In genomic region chr7:149823631-149824199, GRCh38 we compare ENCODE assay signal across 22 cellular contexts. TPM values are rescaled to one million over a fixed set of nuclear protein-coding genes. Genes with fewer than 3 reads are reported as not detected.
DNase-seq lines count a peak whose midpoint lies in the region; ATAC-seq, FAIRE-seq and TF ChIP-seq lines count a peak whose summit lies in the region.
"Had no signal": no experiment of that assay in that cellular context is flagged by ENCODE, and none has a peak within 500 bp of the region (broad histone marks: within the 10 kb centered on the region; RNA-seq: fewer than 3 reads in every experiment).

No MANE protein-coding gene starts in this region.

- no peak for ATAC-seq in left cardiac atrium
- no peak for ATAC-seq in upper lobe of right lung
- no peak for ATAC-seq in GM21390 (IDR thresholded peaks at IDR 0.05; ENCODE audit: unreplicated experiment)
- ATAC-seq: HCT116, K562 had no signal

- H3K4me1 ChIP-seq in left ventricle myocardium inferior (no peaks in the 10 kb centered on the region), HEK293 (ENCODE audit: control insufficient read depth, insufficient read depth, low read length) (no peaks in the 10 kb centered on the region), kidney (ENCODE audit: control insufficient read depth in 1 of 2, insufficient read depth in 1 of 2, low read depth in 1 of 2, low read length in 2 of 2) (no peaks in the 10 kb centered on the region), upper lobe of right lung (no peaks in the 10 kb centered on the region), spleen (no peaks in the 10 kb centered on the region)

- DNase-seq in left cardiac atrium: peak; percentile 17
- no peak for DNase-seq in left ventricle myocardium inferior
- DNase-seq in kidney: peak; percentile 61
- peak; percentile 46 for DNase-seq in upper lobe of right lung
- DNase-seq in NCI-H1694 treated with DMSO at 0.1 percent for 48 hours (lab: John Stamatoyannopoulos, UW): no peak
- no peak for DNase-seq in spleen
- DNase-seq: CD4-positive, alpha-beta memory T cell; COR-L47; NCI-H1694; NCI-H2081; NCI-H2227 treated with DMSO at 0.1 percent for 48 hours; NCI-H69; SHP77 treated with DMSO at 0.1 percent for 48 hours had no signal

- POLR2A ChIA-PET in HEK293 (lab: Yijun Ruan, JAX): no interaction called here

- 82 to 93% (median 85%) methylated on average over 8 of the region's 8 CpGs for WGBS in spleen, 5 donors

- FAIRE-seq in kidney (lab: Jason Lieb, UNC): no peak
- FAIRE-seq: G401.6, H1, HTR-8/SVneo, K562 had no signal

- no peaks in the 10 kb centered on the region for H3K27me3 ChIP-seq in left ventricle myocardium inferior (ENCODE audit: low read depth)
- H3K27me3 ChIP-seq in upper lobe of right lung: no peaks in the 10 kb centered on the region
- H3K27me3 ChIP-seq in spleen (replicated peaks in 1 of 7): peaks cover 0 to 5% (median 0%) of the 10 kb centered on the region in 7 donors

- CTCF ChIA-PET in HEK293 (lab: Yijun Ruan, JAX): interaction anchor here (1.2 kb wide), 1 partner anchor 15 kb away, joined by 3 read pairs; no protein-coding TSS in a partner anchor

- TF ChIP-seq POLR2A in spleen (IDR thresholded peaks at IDR 0.05): no peak

- intact Hi-C loops in left cardiac atrium (cut with DNase I) (no loop called here), left ventricle myocardium inferior (cut with micrococcal nuclease) (no loop called here), kidney (cut with DNase I) (no loop called here), upper lobe of right lung (cut with DNase I) (no loop called here), spleen (cut with DNase I; ENCODE audit: low total_unique reads) (no loop called here)

- H3K36me3 ChIP-seq in left ventricle myocardium inferior (no peaks in the 10 kb centered on the region), HEK293 (ENCODE audit: control insufficient read depth in 2 of 2, insufficient read depth in 1 of 2, low read length in 2 of 2) (no peaks in the 10 kb centered on the region), kidney (ENCODE audit: control insufficient read depth in 1 of 2, insufficient read depth in 2 of 2, low read length in 2 of 2) (no peaks in the 10 kb centered on the region), upper lobe of right lung (no peaks in the 10 kb centered on the region), spleen (no peaks in the 10 kb centered on the region)

- TF ChIP-seq CTCF in left ventricle myocardium inferior (IDR thresholded peaks at IDR 0.05; ENCODE audit: borderline replicate concordance) (no peak), HEK293 (tag by site-specific recombination; IDR thresholded peaks at IDR 0.05) (no peak), kidney (IDR thresholded peaks at IDR 0.05; ENCODE audit: borderline replicate concordance, extremely low read depth, insufficient read depth) (no peak), upper lobe of right lung (IDR thresholded peaks at IDR 0.05) (no peak), spleen (IDR thresholded peaks at IDR 0.05 in 8 of 11, conservative IDR thresholded peaks at IDR 0.05 in 3 of 11) (no peak)

- no peak overlapping the region for H3K4me3 ChIP-seq in left ventricle myocardium inferior
- no peak overlapping the region for H3K4me3 ChIP-seq in HEK293 (ENCODE audit: low read depth, low read length)
- H3K4me3 ChIP-seq in kidney (ENCODE audit: low read length in 2 of 2): no peak overlapping the region
- no peak overlapping the region for H3K4me3 ChIP-seq in upper lobe of right lung
- no peak overlapping the region for H3K4me3 ChIP-seq in spleen
- H3K4me3 ChIP-seq: K562 had no signal

- H3K9ac ChIP-seq in kidney (ENCODE audit: low read length in 2 of 2): no peak overlapping the region

- H3K27ac ChIP-seq in left ventricle myocardium inferior (replicated peaks) (no peak overlapping the region), HEK293 (ENCODE audit: extremely low read depth, low read depth, low read length) (no peak overlapping the region), kidney (ENCODE audit: low read depth in 2 of 2, low read length in 2 of 2) (no peak overlapping the region), upper lobe of right lung (no peak overlapping the region), spleen (no peak overlapping the region)

- no peaks in the 10 kb centered on the region for H3K9me3 ChIP-seq in left ventricle myocardium inferior (replicated peaks)
- no peaks in the 10 kb centered on the region for H3K9me3 ChIP-seq in HEK293 (ENCODE audit: control insufficient read depth, insufficient read depth, low read depth, low read length)
- H3K9me3 ChIP-seq in kidney (ENCODE audit: control insufficient read depth in 1 of 2, low read length in 2 of 2): no peaks in the 10 kb centered on the region
- no peaks in the 10 kb centered on the region for H3K9me3 ChIP-seq in upper lobe of right lung
- H3K9me3 ChIP-seq in spleen: no peaks in the 10 kb centered on the region

TF ChIP-seq in HEK293, 187 proteins besides CTCF, POLR2A, EP300 and RAD21:
- peak; percentile 43; the same call in 1 of the 2 replicates for TF ChIP-seq ZNF701 (tag by site-specific recombination; IDR thresholded peaks at IDR 0.05)
- peak; percentile 96; the same call in 1 of the 2 replicates for TF ChIP-seq TRIM28 (IDR thresholded peaks at IDR 0.05; ENCODE audit: borderline replicate concordance, low read length)
- TF ChIP-seq ZBTB11 (tag by site-specific recombination; conservative IDR thresholded peaks at IDR 0.05; ENCODE audit: low read depth): no peak
- 0 out of 2 replicates have a peak, but pooled peaks have one; percentile 5 for TF ChIP-seq ZNF140 (tag by site-specific recombination; IDR thresholded peaks at IDR 0.05)
TF ChIP-seq in HEK293: peak in this region for 3.

RNA-seq across cellular contexts. Expression of gene ZNF862, which starts 14.5 kb away (rescaled TPM):
- total RNA-seq in left cardiac atrium (1 to 10 TPM; 8.7 to 9.7 TPM), left ventricle myocardium inferior (10.4 TPM), kidney (29.1 TPM), upper lobe of right lung (14.6 TPM), spleen (10 to 100 TPM; 19.0 to 39.8 (median 30.2) TPM)
- polyA plus RNA-seq in kidney (ENCODE audit: insufficient read depth, low read depth, low replicate concordance) (5.7 TPM), spleen (1 to 10 TPM; 4.4 to 9.9 (median 6.0) TPM)

RNA-seq across cellular contexts. Expression of gene ATP6V0E2, which starts 50.1 kb away (rescaled TPM):
- total RNA-seq in left cardiac atrium: 100 to 1,000 TPM in 1 of 2 donors, 10 to 100 TPM in 1; 56.8 to 104 TPM
- total RNA-seq in left ventricle myocardium inferior: 120 TPM
- total RNA-seq in kidney: 19.8 TPM
- 138 TPM for polyA plus RNA-seq in kidney (ENCODE audit: insufficient read depth, low read depth, low replicate concordance)
- 19.6 TPM for total RNA-seq in upper lobe of right lung
- 10 to 100 TPM; 19.3 to 33.3 (median 28.0) TPM for total RNA-seq in spleen
- polyA plus RNA-seq in spleen: 10 to 100 TPM; 23.0 to 35.4 (median 33.4) TPM

RNA-seq across cellular contexts. Expression of gene ZNF467, which starts 50.3 kb away (rescaled TPM):
- total RNA-seq in left cardiac atrium (10 to 100 TPM in 1 of 2 donors, 1 to 10 TPM in 1; 7.9 to 10.4 TPM), left ventricle myocardium inferior (5.2 TPM), kidney (24.5 TPM), upper lobe of right lung (35.3 TPM), spleen (10 to 100 TPM; 25.5 to 48.5 (median 37.6) TPM)
- polyA plus RNA-seq in kidney (ENCODE audit: insufficient read depth, low read depth, low replicate concordance) (15.0 TPM), spleen (10 to 100 TPM in 2 of 3 donors, 1 to 10 TPM in 1; 6.0 to 15.2 (median 12.8) TPM)
- total RNA-seq: A172, LHCN-M2 had no signal

Comparison
In these comparisons a context has a peak if more than half of its experiments do, and no peak if none do; other contexts are left out.
1. DNase-seq: peak in left cardiac atrium (single experiment), kidney (single experiment) and upper lobe of right lung (single experiment); none in left ventricle myocardium inferior (single experiment), NCI-H1694 treated with DMSO at 0.1 percent for 48 hours (single experiment) and spleen (single experiment).